Comparison of ENCODE assay signal across 10 cellular contexts in the genomic region with DNA sequence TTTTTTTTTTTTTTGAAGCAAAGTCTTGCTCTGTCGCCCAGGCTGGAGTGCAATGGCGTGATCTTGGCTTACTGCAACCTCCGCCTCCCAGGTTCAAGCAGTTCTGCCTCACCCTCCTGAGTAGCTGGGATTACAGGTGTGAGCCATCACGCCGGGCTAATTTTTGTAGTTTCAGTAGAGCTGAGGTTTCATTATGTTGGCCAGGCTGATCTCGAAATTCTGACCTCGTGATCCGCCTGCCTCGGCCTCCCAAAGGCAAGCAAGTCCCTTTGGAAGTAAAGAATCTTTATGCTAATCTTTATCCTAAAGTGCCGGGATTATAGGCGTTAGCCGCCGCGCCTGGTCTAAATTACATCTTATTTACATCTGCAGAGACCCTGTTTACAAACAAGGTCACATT. TPM values are rescaled to one million over a fixed set of nuclear protein-coding genes. Genes with fewer than 3 reads are reported as not detected.
DNase-seq lines count a peak whose midpoint lies in the region; ATAC-seq, FAIRE-seq and TF ChIP-seq lines count a peak whose summit lies in the region.
"Had no signal": no experiment of that assay in that cellular context is flagged by ENCODE, and none has a peak within 500 bp of the region (broad histone marks: within the 10 kb centered on the region; RNA-seq: fewer than 3 reads in every experiment).

No MANE protein-coding gene starts in this region.

- H3K27ac Mint-ChIP-seq in activated CD8-positive, alpha-beta T cell treated with anti-CD3 and anti-CD28 coated beads, Interleukin-2, amount 10 ng/mL, durations not matched to agents 7 days and 5 days, result no peak overlapping the region

- H3K4me2 ChIP-seq in HepG2 (ENCODE audit: low read depth, low read length), result peak overlapping the region; percentile 79

- H2AFZ ChIP-seq in HepG2 (ENCODE audit: low read length), result no peak overlapping the region

- H3K4me3 Mint-ChIP-seq in activated CD8-positive, alpha-beta T cell treated with anti-CD3 and anti-CD28 coated beads, Interleukin-2, amount 10 ng/mL, durations not matched to agents 7 days and 5 days, result peak overlapping the region; percentile 95

- H3K9me3 Mint-ChIP-seq in activated CD8-positive, alpha-beta T cell treated with anti-CD3 and anti-CD28 coated beads, Interleukin-2, amount 10 ng/mL, durations not matched to agents 7 days and 5 days (ENCODE audit: insufficient read depth), result no peaks in the 10 kb centered on the region

- H3K4me3 ChIP-seq in HepG2 (replicated peaks in 1 of 3; ENCODE audit: insufficient read depth in 1 of 3, low read depth in 2 of 3, low read length in 3 of 3) (peak overlapping the region in 2 of 3 experiments; percentile 14 to 41; a peak in 4 of 6 replicates), right lobe of liver (no peak overlapping the region), iPS-18a (ENCODE audit: low read length) (peak overlapping the region; percentile 31), upper lobe of right lung (peak overlapping the region; percentile 99)

- H3K27me3 Mint-ChIP-seq in activated CD8-positive, alpha-beta T cell treated with anti-CD3 and anti-CD28 coated beads, Interleukin-2, amount 10 ng/mL, durations not matched to agents 7 days and 5 days (ENCODE audit: low read depth), result peaks cover 13% of the 10 kb centered on the region

- peak overlapping the region; percentile 20; the same call in 1 of the 2 replicates for H3K9ac ChIP-seq in HepG2 (ENCODE audit: insufficient read depth, low read depth, low read length)
- no peak overlapping the region for H3K9ac ChIP-seq in iPS-18a (ENCODE audit: low read length)

- H3K27me3 ChIP-seq in HepG2 (ENCODE audit: control insufficient read depth in 1 of 2, insufficient read depth in 2 of 2, low read length in 2 of 2), result peaks cover 0 to 26% of the 10 kb centered on the region in 2 experiments; a peak in 3 of 5 replicates
- H3K27me3 ChIP-seq in right lobe of liver, result no peaks in the 10 kb centered on the region
- H3K27me3 ChIP-seq in iPS-18a (ENCODE audit: control insufficient read depth, insufficient read depth, low read length), result no peaks in the 10 kb centered on the region
- no peaks in the 10 kb centered on the region for H3K27me3 ChIP-seq in upper lobe of right lung

- H3K27ac ChIP-seq in HepG2 (ENCODE audit: extremely low read length, insufficient read depth, low read length) (no peak overlapping the region), right lobe of liver (no peak overlapping the region), iPS-18a (ENCODE audit: low read length) (no peak overlapping the region), upper lobe of right lung (no peak overlapping the region)

- peaks cover 34% of the 10 kb centered on the region for H3K4me1 Mint-ChIP-seq in activated CD8-positive, alpha-beta T cell treated with anti-CD3 and anti-CD28 coated beads, Interleukin-2, amount 10 ng/mL, durations not matched to agents 7 days and 5 days (ENCODE audit: low read depth)

- H3K9me3 ChIP-seq in HepG2 (ENCODE audit: low read length), result no peaks in the 10 kb centered on the region
- no peaks in the 10 kb centered on the region for H3K9me3 ChIP-seq in right lobe of liver
- no peaks in the 10 kb centered on the region for H3K9me3 ChIP-seq in iPS-18a (ENCODE audit: control insufficient read depth, low read depth, low read length)
- H3K9me3 ChIP-seq in upper lobe of right lung, result no peaks in the 10 kb centered on the region

- no peak for TF ChIP-seq CTCF in HepG2 (CRISPR knock-in tag; IDR thresholded peaks at IDR 0.05)
- TF ChIP-seq CTCF in right lobe of liver (IDR thresholded peaks at IDR 0.05), result no peak
- no peak for TF ChIP-seq CTCF in upper lobe of right lung (IDR thresholded peaks at IDR 0.05)

- in situ Hi-C loops in HepG2 (cut with HindIII; ENCODE audit: extremely low pct_ligation_motif_present, low pct_unique_long_range_greater_than_20kb), result no loop called here

- no peak for FAIRE-seq in HepG2 (lab: Jason Lieb, UNC)
- FAIRE-seq: RCC 7860 had no signal

- H3K36me3 ChIP-seq in HepG2 (replicated peaks in 1 of 2; ENCODE audit: control insufficient read depth in 1 of 2, insufficient read depth in 2 of 2, low read length in 2 of 2), result peaks cover 15 to 25% of the 10 kb centered on the region in 2 experiments
- peaks cover 0 to 5% (median 0%) of the 10 kb centered on the region in 4 donors for H3K36me3 ChIP-seq in right lobe of liver
- peaks cover 18% of the 10 kb centered on the region for H3K36me3 ChIP-seq in iPS-18a (ENCODE audit: control insufficient read depth, low read depth, low read length)
- H3K36me3 ChIP-seq in upper lobe of right lung, result peaks cover 12% of the 10 kb centered on the region

- peaks cover 14% of the 10 kb centered on the region for H4K20me1 ChIP-seq in HepG2 (ENCODE audit: insufficient read depth, low read length)

- peaks cover 49% of the 10 kb centered on the region for H3K79me2 ChIP-seq in HepG2 (ENCODE audit: insufficient read depth, low read length)

- peaks cover 50% of the 10 kb centered on the region for H3K4me1 ChIP-seq in HepG2 (ENCODE audit: insufficient read depth, low read length)
- peaks cover 0 to 30% (median 15%) of the 10 kb centered on the region in 4 donors for H3K4me1 ChIP-seq in right lobe of liver
- H3K4me1 ChIP-seq in iPS-18a (ENCODE audit: control insufficient read depth, low read depth, low read length), result peaks cover 12% of the 10 kb centered on the region
- peaks cover 27% of the 10 kb centered on the region for H3K4me1 ChIP-seq in upper lobe of right lung

- TF ChIP-seq EP300 in HepG2 (IDR thresholded peaks at IDR 0.05; ENCODE audit: low read depth in 2 of 2, low read length in 2 of 2), result no peak
- no peak for TF ChIP-seq EP300 in HepG2 (CRISPR knock-in tag; IDR thresholded peaks at IDR 0.05; ENCODE audit: borderline replicate concordance)

- intact Hi-C loops in HepG2 (cut with micrococcal nuclease; ENCODE audit: unreplicated experiment), result no loop called here
- intact Hi-C loops in right lobe of liver (cut with DNase I), result no loop called here
- intact Hi-C loops in upper lobe of right lung (cut with DNase I), result no loop called here

- no peak for TF ChIP-seq RAD21 in HepG2 (CRISPR knock-in tag; IDR thresholded peaks at IDR 0.05)

- CTCF ChIA-PET in HepG2 (lab: Yijun Ruan, JAX; ENCODE audit: low intra/inter-chr PET ratio, low total read pairs), result no interaction called here
- CTCF ChIA-PET in activated CD8-positive, alpha-beta T cell treated with anti-CD3 and anti-CD28 coated beads, Interleukin-2, amount 10 ng/mL, durations not matched to agents 7 days and 5 days (lab: Charles Lee), result interaction anchor here (1.0 to 1.7 kb wide), 5 partner anchors 10 to 472 kb away, joined by 3 to 12 read pairs (median 4); no protein-coding TSS in a partner anchor

- H3K36me3 Mint-ChIP-seq in activated CD8-positive, alpha-beta T cell treated with anti-CD3 and anti-CD28 coated beads, Interleukin-2, amount 10 ng/mL, durations not matched to agents 7 days and 5 days (ENCODE audit: low read depth), result peaks cover 25% of the 10 kb centered on the region

- 85% methylated on average over 14 of the region's 14 CpGs for WGBS in HepG2 (ENCODE audit: low lambda C conversion rate)
- WGBS in right lobe of liver (ENCODE audit: insufficient coverage, low coverage, low lambda C conversion rate, missing lambda C conversion rate), result 77% methylated on average over 6 of the region's 14 CpGs

- POLR2A ChIA-PET in HepG2 (lab: Yijun Ruan, JAX), result interaction anchor here (1.3 to 2.2 kb wide), 7 partner anchors 10 to 761 kb away, joined by 3 to 30 read pairs (median 7); partner anchors contain the start of genes BPHL and NQO2
- POLR2A ChIA-PET in activated CD8-positive, alpha-beta T cell treated with anti-CD3 and anti-CD28 coated beads, Interleukin-2, amount 10 ng/mL, durations not matched to agents 7 days and 5 days (lab: Charles Lee), result interaction anchor here (1.6 kb wide), 1 partner anchor 196 kb away, joined by 4 read pairs; no protein-coding TSS in a partner anchor

- no peak for TF ChIP-seq POLR2A in HepG2 (IDR thresholded peaks at IDR 0.05; ENCODE audit: insufficient read depth in 1 of 2, low read depth in 2 of 2, low read length in 2 of 2)
- no peak for TF ChIP-seq POLR2A in right lobe of liver (IDR thresholded peaks at IDR 0.05)

- no peak for ATAC-seq in HepG2
- ATAC-seq in right lobe of liver, result no peak
- ATAC-seq in activated CD8-positive, alpha-beta T cell treated with anti-CD3 and anti-CD28 coated beads, Interleukin-2, amount 10 ng/mL, durations not matched to agents 7 days and 5 days, result no peak
- ATAC-seq in upper lobe of right lung, result no peak
- no peak for ATAC-seq in GM19452 (IDR thresholded peaks at IDR 0.05; ENCODE audit: unreplicated experiment)
- ATAC-seq in GM18907 (IDR thresholded peaks at IDR 0.05; ENCODE audit: unreplicated experiment), result no peak

- DNase-seq in HepG2 (ENCODE audit: low spot score) (no peak), right lobe of liver (no peak), upper lobe of right lung (no peak)
- DNase-seq in activated CD8-positive, alpha-beta T cell treated with anti-CD3 and anti-CD28 coated beads, Interleukin-2, amount 10 ng/mL, durations not matched to agents 7 days and 5 days, result no peak
- no peak for DNase-seq in stimulated activated CD4-positive, alpha-beta T cell treated with anti-CD3 and anti-CD28 coated beads, Interleukin-2, amount 100 ng/mL, for 24 hours
- DNase-seq: COR-L47 had no signal

- BruUV-seq in HepG2 (replicated peaks; lab: Mats Ljungman, UMichigan), result no TSS peak

RNA-seq across cellular contexts. Expression of gene PSMG4, which starts 1.5 kb away (rescaled TPM):
- 24.5 and 32.8 TPM in 2 replicates for total RNA-seq in HepG2 (2016; rRNA removed; fragmentation: Illumina TruSeq; extraction: Trizol)
- 43.3 and 56.1 TPM in 2 replicates for total RNA-seq in HepG2 (2016; cell fraction: cytosol; rRNA removed; fragmentation: Illumina TruSeq; extraction: Trizol; ENCODE audit: low read depth)
- 26.0 and 30.5 TPM in 2 replicates for total RNA-seq in HepG2 (2016; cell fraction: insoluble cytoplasmic fraction; rRNA removed; fragmentation: Illumina TruSeq; extraction: Trizol)
- total RNA-seq in HepG2 (2016; cell fraction: membrane; rRNA removed; fragmentation: Illumina TruSeq; extraction: Trizol), result 33.3 and 46.1 TPM in 2 replicates
- 22.5 and 24.0 TPM in 2 replicates for total RNA-seq in HepG2 (2016; cell fraction: nucleus; rRNA removed; fragmentation: Illumina TruSeq; extraction: Trizol)
- polyA plus RNA-seq in HepG2 (2011; rRNA removed), result 28.5 and 32.8 TPM in 2 replicates
- polyA plus RNA-seq in HepG2 (2011; cell fraction: cytosol; rRNA removed), result 24.5 and 48.7 TPM in 2 replicates
- 39.7 and 47.3 TPM in 2 replicates for polyA plus RNA-seq in HepG2 (2011; cell fraction: nucleus; rRNA removed)
- 24.7 TPM in 2 replicates for polyA plus RNA-seq in HepG2 (2012)
- 40.0 and 56.6 TPM in 2 replicates for polyA plus RNA-seq in HepG2 (2016; cell fraction: cytosol; fragmentation: Illumina TruSeq; extraction: Trizol; ENCODE audit: low read depth)
- polyA plus RNA-seq in HepG2 (2016; cell fraction: insoluble cytoplasmic fraction; fragmentation: Illumina TruSeq; extraction: Trizol; ENCODE audit: low read depth), result 25.9 and 30.2 TPM in 2 replicates
- 27.5 and 37.6 TPM in 2 replicates for polyA plus RNA-seq in HepG2 (2016; cell fraction: membrane; fragmentation: Illumina TruSeq; extraction: Trizol; ENCODE audit: low read depth)
- 36.5 and 39.2 TPM in 2 replicates for polyA plus RNA-seq in HepG2 (2016; cell fraction: nucleus; fragmentation: Illumina TruSeq; extraction: Trizol; ENCODE audit: insufficient read depth, low read depth)
- 28.6 and 43.2 TPM in 2 replicates for polyA minus RNA-seq in HepG2 (2011; rRNA and poly(A)+ RNA removed; ENCODE audit: low replicate concordance)
- 12.1 and 14.2 TPM in 2 replicates for polyA minus RNA-seq in HepG2 (2011; cell fraction: cytosol; rRNA and poly(A)+ RNA removed)
- 23.0 and 28.2 TPM in 2 replicates for polyA minus RNA-seq in HepG2 (2011; cell fraction: nucleus; rRNA and poly(A)+ RNA removed)
- total RNA-seq in right lobe of liver, result 10 to 100 TPM in 5 of 6 experiments, 1 to 10 TPM in 1; 9.4 to 15.4 (median 11.0) TPM
- total RNA-seq in activated CD8-positive, alpha-beta T cell treated with anti-CD3 and anti-CD28 coated beads, Interleukin-2, amount 10 ng/mL, durations not matched to agents 7 days and 5 days, result 10 to 100 TPM; 35.3 to 35.5 TPM
- total RNA-seq in upper lobe of right lung, result 16.9 TPM

RNA-seq across cellular contexts. Expression of gene TUBB2B, which starts 32.8 kb away (rescaled TPM):
- total RNA-seq in HepG2 (2016; rRNA removed; fragmentation: Illumina TruSeq; extraction: Trizol), result 9.3 and 10.3 TPM in 2 replicates
- total RNA-seq in HepG2 (2016; cell fraction: cytosol; rRNA removed; fragmentation: Illumina TruSeq; extraction: Trizol; ENCODE audit: low read depth), result 4.4 and 4.7 TPM in 2 replicates
- total RNA-seq in HepG2 (2016; cell fraction: insoluble cytoplasmic fraction; rRNA removed; fragmentation: Illumina TruSeq; extraction: Trizol), result 7.4 and 10.0 TPM in 2 replicates
- total RNA-seq in HepG2 (2016; cell fraction: membrane; rRNA removed; fragmentation: Illumina TruSeq; extraction: Trizol), result 7.0 TPM in 2 replicates
- total RNA-seq in HepG2 (2016; cell fraction: nucleus; rRNA removed; fragmentation: Illumina TruSeq; extraction: Trizol), result 4.2 TPM in 2 replicates
- 23.6 and 39.5 TPM in 2 replicates for polyA plus RNA-seq in HepG2 (2011; rRNA removed)
- polyA plus RNA-seq in HepG2 (2011; cell fraction: cytosol; rRNA removed), result 33.6 and 35.1 TPM in 2 replicates
- polyA plus RNA-seq in HepG2 (2011; cell fraction: nucleus; rRNA removed), result 20.7 and 31.9 TPM in 2 replicates
- 18.7 and 50.4 TPM in 2 replicates for polyA plus RNA-seq in HepG2 (2012)
- 3.0 and 3.6 TPM in 2 replicates for polyA plus RNA-seq in HepG2 (2016; cell fraction: cytosol; fragmentation: Illumina TruSeq; extraction: Trizol; ENCODE audit: low read depth)
- polyA plus RNA-seq in HepG2 (2016; cell fraction: insoluble cytoplasmic fraction; fragmentation: Illumina TruSeq; extraction: Trizol; ENCODE audit: low read depth), result 8.6 and 11.7 TPM in 2 replicates
- 4.9 and 7.1 TPM in 2 replicates for polyA plus RNA-seq in HepG2 (2016; cell fraction: membrane; fragmentation: Illumina TruSeq; extraction: Trizol; ENCODE audit: low read depth)
- 6.5 and 6.8 TPM in 2 replicates for polyA plus RNA-seq in HepG2 (2016; cell fraction: nucleus; fragmentation: Illumina TruSeq; extraction: Trizol; ENCODE audit: insufficient read depth, low read depth)
- polyA minus RNA-seq in HepG2 (2011; rRNA and poly(A)+ RNA removed; ENCODE audit: low replicate concordance), result 39.5 TPM in 1 of 2 replicates, not detected in the other
- polyA minus RNA-seq in HepG2 (2011; cell fraction: cytosol; rRNA and poly(A)+ RNA removed), result 20.2 and 27.6 TPM in 2 replicates
- 4.5 and 11.2 TPM in 2 replicates for polyA minus RNA-seq in HepG2 (2011; cell fraction: nucleus; rRNA and poly(A)+ RNA removed)
- 1 to 10 TPM; 1.0 to 3.9 (median 2.5) TPM for total RNA-seq in right lobe of liver
- not detected for total RNA-seq in activated CD8-positive, alpha-beta T cell treated with anti-CD3 and anti-CD28 coated beads, Interleukin-2, amount 10 ng/mL, durations not matched to agents 7 days and 5 days
- 0.46 TPM for total RNA-seq in upper lobe of right lung

Comparison
In these comparisons a context has a peak if more than half of its experiments do, and no peak if none do; other contexts are left out.
1. H3K4me3 ChIP-seq: peak in HepG2 (2 of 3), iPS-18a (single experiment) and upper lobe of right lung (single experiment); none in right lobe of liver (0 of 3).